Comparison of ENCODE assay signal across 8 cellular contexts in the genomic region with DNA sequence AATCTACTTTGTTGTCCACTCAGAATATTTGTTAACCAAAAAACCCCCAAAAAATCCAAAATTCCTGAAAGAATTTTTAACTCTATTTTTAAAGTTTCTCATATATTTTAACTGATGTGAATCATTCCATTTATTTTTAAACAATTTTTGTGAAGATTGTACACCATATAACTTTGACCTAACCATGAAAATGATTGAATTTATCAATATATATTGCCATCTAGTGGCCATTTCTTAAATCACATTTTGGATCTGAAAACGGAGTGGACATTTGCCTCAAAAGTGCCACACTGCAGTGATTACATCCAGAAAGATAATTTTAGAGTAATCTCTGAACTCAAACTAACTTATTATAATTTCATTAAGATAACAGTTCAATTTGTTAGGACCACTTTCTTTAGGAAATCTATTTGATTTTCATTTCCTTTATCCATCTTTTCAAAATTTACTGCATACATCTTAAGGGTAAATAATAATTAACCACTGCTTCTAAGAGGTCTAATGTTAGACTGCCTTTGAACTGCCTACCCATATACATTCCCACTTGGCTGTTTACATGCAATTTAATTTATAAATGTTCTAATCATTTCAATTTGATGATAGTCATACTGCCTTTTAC.
A peak's percentile ranks its signal among the peaks of the same experiment; 100 is the strongest.
DNase-seq lines count a peak whose midpoint lies in the region; ATAC-seq, FAIRE-seq and TF ChIP-seq lines count a peak whose summit lies in the region.

No MANE protein-coding gene starts in this region.

- TF ChIP-seq CTCF in neural crest cell (conservative IDR thresholded peaks at IDR 0.05) = peak; percentile 84

- H3K36me3 Mint-ChIP-seq in neural crest cell (ENCODE audit: low read depth) = no peaks in the 10 kb centered on the region

- H3K4me3 Mint-ChIP-seq in neural crest cell = no peak overlapping the region

- H3K9me3 Mint-ChIP-seq in neural crest cell = no peaks in the 10 kb centered on the region

- ATAC-seq in HG02870 (IDR thresholded peaks at IDR 0.05; ENCODE audit: unreplicated experiment) (peak; percentile 63), HG03095 (IDR thresholded peaks at IDR 0.05; ENCODE audit: unreplicated experiment) (no peak)

- peaks cover 4% of the 10 kb centered on the region for H3K4me1 Mint-ChIP-seq in neural crest cell

- DNase-seq in NOMO-1 treated with DMSO at 0.1 percent for 48 hours (lab: John Stamatoyannopoulos, UW; ENCODE audit: unreplicated experiment) (peak; percentile 34), NOMO-1 treated with dmso at 0.1 percent for 144 hours (lab: John Stamatoyannopoulos, UW; ENCODE audit: unreplicated experiment) (no peak), NCI-H446 (lab: John Stamatoyannopoulos, UW) (peak; percentile 20 to 35), neural crest cell (ENCODE audit: low read depth, low spot score) (no peak)
- no peak for DNase-seq in NK-92 treated with Interleukin-12 subunit alpha and Interleukin-12 subunit beta, amount 100 ng/mL, for 24 hours (lab: John Stamatoyannopoulos, UW)

- no peaks in the 10 kb centered on the region for H3K27me3 Mint-ChIP-seq in neural crest cell (ENCODE audit: low read depth)

- H3K27ac Mint-ChIP-seq in neural crest cell (ENCODE audit: unreplicated experiment) = no peak overlapping the region

- peak; percentile 91 for FAIRE-seq in colon (lab: Jason Lieb, UNC)

Comparison
In these comparisons a context has a peak if more than half of its experiments do, and no peak if none do; other contexts are left out.
1. DNase-seq: peak in NOMO-1 treated with DMSO at 0.1 percent for 48 hours (single experiment) and NCI-H446 (2 of 2); none in NOMO-1 treated with dmso at 0.1 percent for 144 hours (single experiment), neural crest cell (single experiment) and NK-92 treated with Interleukin-12 subunit alpha and Interleukin-12 subunit beta, amount 100 ng/mL, for 24 hours (single experiment).